In genomic region chr4:5787311-5787710, GRCh38 we compare ENCODE assay signal across 20 cellular contexts.
"Had no signal": no experiment of that assay in that cellular context is flagged by ENCODE, and none has a peak within 500 bp of the region (broad histone marks: within the 10 kb centered on the region; RNA-seq: fewer than 3 reads in every experiment).

No MANE protein-coding gene starts in this region.

- H3K27me3 Mint-ChIP-seq: central memory CD8-positive, alpha-beta T cell; dendritic cell treated with granulocyte-macrophage colony-stimulating factor and Interleukin-4, amounts not matched to agents 40 ng/mL and 50 ng/mL, for 4 days; effector memory CD8-positive, alpha-beta T cell; progenitor cell of endocrine pancreas had no signal

- H3K9me3 Mint-ChIP-seq: central memory CD8-positive, alpha-beta T cell; effector memory CD8-positive, alpha-beta T cell had no signal

- H3K36me3 ChIP-seq: neutrophil, ovary, right lobe of liver, transverse colon had no signal

- H3K27ac ChIP-seq: esophagus muscularis mucosa, gastroesophageal sphincter, neutrophil, ovary, right lobe of liver, transverse colon had no signal

- H3K36me3 Mint-ChIP-seq: naive thymus-derived CD4-positive, alpha-beta T cell had no signal

- H3K9me3 ChIP-seq: esophagus muscularis mucosa, gastroesophageal sphincter, neutrophil, ovary, right lobe of liver, stomach, thoracic aorta, transverse colon had no signal

- DNase-seq: effector memory CD8-positive, alpha-beta T cell; kidney glomerular epithelial cell; mammary epithelial cell; naive thymus-derived CD4-positive, alpha-beta T cell; stimulated activated CD4-positive, alpha-beta T cell treated with anti-CD3 and anti-CD28 coated beads, Interleukin-2, amount 100 ng/mL, for 24 hours; stimulated activated CD4-positive, alpha-beta T cell treated with anti-CD3 and anti-CD28 coated beads, Interleukin-4, amount 100 ng/mL, for 4 hours; stimulated activated naive B cell treated with anti-CD40 and anti-IgM and Interleukin-4, amounts not matched to agents 10 μg/mL and 1 μg/mL and 100 μg/mL, for 72 hours; stomach; substantia nigra; transverse colon had no signal

- H3K4me1 ChIP-seq: gastroesophageal sphincter, right lobe of liver, transverse colon had no signal

- H3K4me3 ChIP-seq: esophagus muscularis mucosa, gastroesophageal sphincter, ovary, right lobe of liver, stomach, thoracic aorta, transverse colon had no signal

- H3K27me3 ChIP-seq: esophagus muscularis mucosa, gastroesophageal sphincter, neutrophil, ovary, right lobe of liver, stomach, transverse colon had no signal

- H3K4me1 Mint-ChIP-seq: central memory CD8-positive, alpha-beta T cell; stimulated activated naive B cell treated with anti-CD40 and anti-IgM and Interleukin-4, amounts not matched to agents 10 μg/mL and 1 μg/mL and 100 μg/mL, for 72 hours had no signal

- ATAC-seq: effector memory CD8-positive, alpha-beta T cell; gastroesophageal sphincter; left lobe of liver; naive thymus-derived CD4-positive, alpha-beta T cell; right lobe of liver; stimulated activated naive B cell treated with anti-CD40 and anti-IgM and Interleukin-4, amounts not matched to agents 10 μg/mL and 1 μg/mL and 100 μg/mL, for 72 hours had no signal

- H3K27ac Mint-ChIP-seq: dendritic cell treated with granulocyte-macrophage colony-stimulating factor and Interleukin-4, amounts not matched to agents 40 ng/mL and 50 ng/mL, for 4 days; effector memory CD8-positive, alpha-beta T cell; naive thymus-derived CD4-positive, alpha-beta T cell; progenitor cell of endocrine pancreas; stimulated activated naive B cell treated with anti-CD40 and anti-IgM and Interleukin-4, amounts not matched to agents 10 μg/mL and 1 μg/mL and 100 μg/mL, for 72 hours had no signal

- H3K4me3 Mint-ChIP-seq: central memory CD8-positive, alpha-beta T cell; dendritic cell treated with granulocyte-macrophage colony-stimulating factor and Interleukin-4, amounts not matched to agents 40 ng/mL and 50 ng/mL, for 4 days; effector memory CD8-positive, alpha-beta T cell; naive thymus-derived CD4-positive, alpha-beta T cell; stimulated activated naive B cell treated with anti-CD40 and anti-IgM and Interleukin-4, amounts not matched to agents 10 μg/mL and 1 μg/mL and 100 μg/mL, for 72 hours had no signal
